In the genomic region with DNA sequence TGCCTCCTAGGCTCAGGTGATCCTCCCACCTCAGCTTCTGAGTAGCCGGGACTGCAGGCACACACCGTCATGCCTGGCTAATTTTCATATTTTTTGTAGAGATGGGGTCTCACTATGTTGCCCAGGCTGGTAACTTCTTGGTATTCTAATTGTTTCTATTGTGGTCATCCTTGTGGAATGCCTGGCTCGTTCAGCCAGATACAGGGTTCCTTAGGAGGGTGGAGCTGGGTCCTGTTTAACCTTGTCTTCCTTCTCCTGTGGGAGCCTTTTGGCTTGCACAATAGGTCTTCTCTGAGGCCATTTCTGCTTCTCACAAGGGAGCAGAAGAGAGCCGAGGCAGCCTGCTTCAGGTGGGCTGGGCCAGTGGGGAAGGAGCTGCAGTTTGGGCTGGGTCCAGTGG, we compare ENCODE assay signal across 9 cellular contexts. TPM values are rescaled to one million over a fixed set of nuclear protein-coding genes. Genes with fewer than 3 reads are reported as not detected.
A peak's percentile ranks its signal among the peaks of the same experiment; 100 is the strongest.
DNase-seq lines count a peak whose midpoint lies in the region; ATAC-seq and TF ChIP-seq lines count a peak whose summit lies in the region.
"Had no signal": no experiment of that assay in that cellular context is flagged by ENCODE, and none has a peak within 500 bp of the region (broad histone marks: within the 10 kb centered on the region; RNA-seq: fewer than 3 reads in every experiment).

No MANE protein-coding gene starts in this region.

- no peak overlapping the region for H3K4me3 ChIP-seq in HUES6 (ENCODE audit: low read depth, low read length)
- no peak overlapping the region for H3K4me3 ChIP-seq in astrocyte of the cerebellum (ENCODE audit: low read depth, low read length)
- H3K4me3 ChIP-seq: K562 had no signal

- peaks cover 74% of the 10 kb centered on the region for H3K36me3 ChIP-seq in HUES6 (ENCODE audit: control insufficient read depth, insufficient read depth, low read length)

- no peak for ATAC-seq in stimulated activated effector memory CD8-positive, alpha-beta T cell treated with anti-CD3 and anti-CD28 coated beads, Interleukin-12 subunit alpha, Interleukin-12 subunit beta, amount 100 ng/mL, for 72 hours

- H3K4me3 Mint-ChIP-seq in immature natural killer cell = peak overlapping the region; percentile 62 to 75 (median 66)
- H3K4me3 Mint-ChIP-seq in stimulated activated effector memory CD8-positive, alpha-beta T cell treated with anti-CD3 and anti-CD28 coated beads, Interleukin-12 subunit alpha, Interleukin-12 subunit beta, amount 100 ng/mL, for 72 hours = peak overlapping the region; percentile 37

- H3K9me3 ChIP-seq in HUES6 (ENCODE audit: control insufficient read depth, insufficient read depth, low read depth, low read length) = no peaks in the 10 kb centered on the region

- no peak overlapping the region for H3K9ac ChIP-seq in HUES6 (ENCODE audit: low read length)

- no peaks in the 10 kb centered on the region for H3K9me3 Mint-ChIP-seq in immature natural killer cell
- H3K9me3 Mint-ChIP-seq in stimulated activated effector memory CD8-positive, alpha-beta T cell treated with anti-CD3 and anti-CD28 coated beads, Interleukin-12 subunit alpha, Interleukin-12 subunit beta, amount 100 ng/mL, for 72 hours = no peaks in the 10 kb centered on the region

- peaks cover 67 to 71% of the 10 kb centered on the region in 2 donors for H3K4me1 Mint-ChIP-seq in immature natural killer cell
- H3K4me1 Mint-ChIP-seq in stimulated activated effector memory CD8-positive, alpha-beta T cell treated with anti-CD3 and anti-CD28 coated beads, Interleukin-12 subunit alpha, Interleukin-12 subunit beta, amount 100 ng/mL, for 72 hours = peaks cover 68% of the 10 kb centered on the region

- in situ Hi-C loops in astrocyte of the cerebellum (cut with HindIII; ENCODE audit: low sequenced_read_pairs) = no loop called here

- DNase-seq in astrocyte of the cerebellum (ENCODE audit: low read depth) (peak; percentile 22), immature natural killer cell (no peak), NCI-H1092 (lab: John Stamatoyannopoulos, UW) (no peak), SIG-M5 treated with dmso at 0.1 percent for 504 hours (lab: John Stamatoyannopoulos, UW; ENCODE audit: unreplicated experiment) (no peak)
- DNase-seq in stimulated activated effector memory CD8-positive, alpha-beta T cell treated with anti-CD3 and anti-CD28 coated beads, Interleukin-12 subunit alpha, Interleukin-12 subunit beta, amount 100 ng/mL, for 72 hours (ENCODE audit: low spot score in 2 of 2) = no peak
- no peak for DNase-seq in stimulated activated CD4-positive, alpha-beta T cell treated with anti-CD3 and anti-CD28 coated beads, Interleukin-1b, Interleukin-23, amount 100 ng/mL, for 48 hours
- DNase-seq in NK-92 treated with Interleukin-12 subunit alpha and Interleukin-12 subunit beta, amount 100 ng/mL, for 24 hours (lab: John Stamatoyannopoulos, UW) = no peak

- H3K27me3 Mint-ChIP-seq in immature natural killer cell (ENCODE audit: low read depth in 3 of 3) = peaks cover 0 to 3% (median 2%) of the 10 kb centered on the region in 3 donors

- peaks cover 52% of the 10 kb centered on the region for H3K4me1 ChIP-seq in HUES6 (ENCODE audit: control insufficient read depth, insufficient read depth, low read length)

- H3K36me3 Mint-ChIP-seq in immature natural killer cell = peaks cover 0 to 26% (median 0%) of the 10 kb centered on the region in 3 donors
- H3K36me3 Mint-ChIP-seq in stimulated activated effector memory CD8-positive, alpha-beta T cell treated with anti-CD3 and anti-CD28 coated beads, Interleukin-12 subunit alpha, Interleukin-12 subunit beta, amount 100 ng/mL, for 72 hours = peaks cover 98% of the 10 kb centered on the region

- H3K27me3 ChIP-seq in HUES6 (ENCODE audit: control insufficient read depth, insufficient read depth, low read length) = no peaks in the 10 kb centered on the region

- no peak for TF ChIP-seq CTCF in astrocyte of the cerebellum (IDR thresholded peaks at IDR 0.05; ENCODE audit: low read depth, low read length, missing control alignments)

- peak overlapping the region; percentile 42; the same call in 1 of the 2 replicates for H3K27ac ChIP-seq in HUES6 (ENCODE audit: low read depth, low read length)

- peak overlapping the region; percentile 80 to 91 (median 84) for H3K27ac Mint-ChIP-seq in immature natural killer cell
- H3K27ac Mint-ChIP-seq in stimulated activated effector memory CD8-positive, alpha-beta T cell treated with anti-CD3 and anti-CD28 coated beads, Interleukin-12 subunit alpha, Interleukin-12 subunit beta, amount 100 ng/mL, for 72 hours = peak overlapping the region; percentile 93

RNA-seq across cellular contexts. Expression of gene PLEKHO2, which starts 15.7 kb away (rescaled TPM):
- 100 to 1,000 TPM in 1 of 3 donors, 10 to 100 TPM in 2; 37.1 to 104 (median 49.3) TPM for polyA plus RNA-seq in immature natural killer cell

RNA-seq across cellular contexts. Expression of gene PIF1, which starts 32.0 kb away (rescaled TPM):
- 1 to 10 TPM; 1.1 to 2.5 (median 2.1) TPM for polyA plus RNA-seq in immature natural killer cell

RNA-seq across cellular contexts. Expression of gene ANKDD1A, which starts 54.3 kb away (rescaled TPM):
- 1 to 10 TPM; 1.5 to 3.1 (median 2.3) TPM for polyA plus RNA-seq in immature natural killer cell
